In the genomic region with DNA sequence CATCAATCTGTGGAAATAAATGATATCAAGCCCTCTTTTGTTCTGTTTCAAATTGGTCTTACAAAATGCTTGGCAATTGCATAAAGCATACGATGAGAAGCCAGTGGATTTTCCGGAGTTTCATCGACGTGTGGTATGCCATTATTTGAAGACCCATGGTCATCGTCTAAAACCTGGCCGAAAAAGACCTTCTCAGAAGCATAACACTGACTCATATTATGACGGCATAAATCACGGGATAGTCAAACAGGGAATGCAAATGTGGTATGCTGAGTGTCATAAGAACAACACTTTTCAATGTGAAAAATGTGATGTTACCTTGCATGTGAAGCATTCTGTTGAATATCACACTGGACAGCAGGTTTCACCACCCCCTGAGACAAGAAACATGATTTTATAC, we compare ENCODE assay signal across 25 cellular contexts.
"Had no signal": no experiment of that assay in that cellular context is flagged by ENCODE, and none has a peak within 500 bp of the region (broad histone marks: within the 10 kb centered on the region; RNA-seq: fewer than 3 reads in every experiment).

No MANE protein-coding gene starts in this region.

- H3K27me3 Mint-ChIP-seq: natural killer cell treated with Interleukin-12 subunit alpha and Interleukin-12 subunit beta and Interleukin-15 and Interleukin-18, amount 100 ng/mL, for 72 hours; stimulated activated naive B cell treated with anti-CD40 and anti-IgM and Interleukin-4, amounts not matched to agents 10 μg/mL and 1 μg/mL and 100 μg/mL, for 72 hours; stimulated activated naive CD8-positive, alpha-beta T cell treated with anti-CD3 and anti-CD28 coated beads, Interleukin-15, amount 100 ng/mL, for 72 hours had no signal

- H3K4me3 Mint-ChIP-seq: natural killer cell treated with Interleukin-12 subunit alpha and Interleukin-12 subunit beta and Interleukin-15 and Interleukin-18, amount 100 ng/mL, for 72 hours; neural progenitor cell; stimulated activated naive B cell treated with anti-CD40 and anti-IgM and Interleukin-4, amounts not matched to agents 10 μg/mL and 1 μg/mL and 100 μg/mL, for 72 hours; stimulated activated naive CD8-positive, alpha-beta T cell treated with anti-CD3 and anti-CD28 coated beads, Interleukin-15, amount 100 ng/mL, for 72 hours had no signal

- H3K4me1 Mint-ChIP-seq: stimulated activated naive CD8-positive, alpha-beta T cell treated with anti-CD3 and anti-CD28 coated beads, Interleukin-15, amount 100 ng/mL, for 72 hours had no signal

- H3K36me3 ChIP-seq: neural progenitor cell, ovary, right atrium auricular region, sigmoid colon, thoracic aorta, transverse colon had no signal

- H3K9me3 Mint-ChIP-seq: neural progenitor cell had no signal

- FAIRE-seq: kidney had no signal

- H3K36me3 Mint-ChIP-seq: neural progenitor cell; stimulated activated naive B cell treated with anti-CD40 and anti-IgM and Interleukin-4, amounts not matched to agents 10 μg/mL and 1 μg/mL and 100 μg/mL, for 72 hours had no signal

- DNase-seq: dorsolateral prefrontal cortex; effector CD8-positive, alpha-beta T cell; foreskin keratinocyte; head of caudate nucleus; kidney; left colon; left ventricle myocardium superior; mesenchymal stem cell; midbrain; nucleus accumbens; ovary; sigmoid colon; stimulated activated CD4-positive, alpha-beta T cell treated with anti-CD3 and anti-CD28 coated beads, Interleukin-2, amount 100 ng/mL, for 24 hours; stimulated activated CD4-positive, alpha-beta T cell treated with anti-CD3 and anti-CD28 coated beads, Interleukin-4, amount 100 ng/mL, for 4 hours; stimulated activated naive B cell treated with anti-CD40 and anti-IgM and Interleukin-4, amounts not matched to agents 10 μg/mL and 1 μg/mL and 100 μg/mL, for 72 hours; stimulated activated naive CD8-positive, alpha-beta T cell treated with anti-CD3 and anti-CD28 coated beads, Interleukin-15, amount 100 ng/mL, for 72 hours; transverse colon had no signal

- H3K27me3 ChIP-seq: dorsolateral prefrontal cortex, foreskin keratinocyte, hepatocyte, neural progenitor cell, ovary, right atrium auricular region, sigmoid colon, transverse colon had no signal

- H3K4me3 ChIP-seq: coronary artery, dorsolateral prefrontal cortex, hepatocyte, lung, neural progenitor cell, ovary, right atrium auricular region, sigmoid colon, skin epidermis, thoracic aorta, transverse colon had no signal

- H3K27ac Mint-ChIP-seq: natural killer cell treated with Interleukin-12 subunit alpha and Interleukin-12 subunit beta and Interleukin-15 and Interleukin-18, amount 100 ng/mL, for 72 hours; neural progenitor cell; stimulated activated naive B cell treated with anti-CD40 and anti-IgM and Interleukin-4, amounts not matched to agents 10 μg/mL and 1 μg/mL and 100 μg/mL, for 72 hours; stimulated activated naive CD8-positive, alpha-beta T cell treated with anti-CD3 and anti-CD28 coated beads, Interleukin-15, amount 100 ng/mL, for 72 hours had no signal
